In the genomic region with DNA sequence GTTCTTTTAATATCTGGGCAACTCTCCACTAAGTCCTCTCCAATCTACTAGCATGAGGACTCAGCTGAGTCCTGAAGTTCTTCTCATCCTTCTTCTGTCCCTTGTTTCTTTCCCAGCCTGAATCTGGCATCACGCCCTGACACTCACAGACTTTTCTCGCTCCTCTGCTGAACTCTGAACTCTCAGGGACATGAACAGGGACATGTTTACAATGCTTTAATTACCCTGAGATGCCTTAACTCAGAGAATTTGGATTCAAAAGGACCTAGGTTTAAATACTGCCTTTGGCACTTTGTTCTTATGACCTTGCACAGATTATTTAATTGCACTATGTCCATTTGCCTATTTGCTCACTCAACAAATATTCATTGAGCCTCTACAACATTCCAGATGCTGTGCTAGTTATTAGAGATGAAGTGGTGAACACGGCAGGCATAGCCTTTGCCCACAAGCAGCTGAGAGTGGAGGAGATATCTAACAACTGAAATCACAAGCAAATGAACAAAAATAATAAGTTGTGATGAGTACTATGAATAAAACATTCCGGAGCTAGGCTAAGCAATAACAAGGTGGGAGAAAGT, we compare ENCODE assay signal across 23 cellular contexts.
"Had no signal": no experiment of that assay in that cellular context is flagged by ENCODE, and none has a peak within 500 bp of the region (broad histone marks: within the 10 kb centered on the region; RNA-seq: fewer than 3 reads in every experiment).

No MANE protein-coding gene starts in this region.

- H3K9me3 Mint-ChIP-seq: activated B cell treated with CpG ODN at 0.5 μM for 24 hours; activated CD4-positive, alpha-beta memory T cell treated with anti-CD3 and anti-CD28 coated beads for 36 hours; activated naive CD8-positive, alpha-beta T cell treated with anti-CD3 and anti-CD28 coated beads, Interleukin-2, amount 10 ng/mL, durations not matched to agents 7 days and 5 days; effector memory CD8-positive, alpha-beta T cell; naive thymus-derived CD8-positive, alpha-beta T cell; stimulated activated effector memory CD8-positive, alpha-beta T cell treated with anti-CD3 and anti-CD28 coated beads, Interleukin-12 subunit alpha, Interleukin-12 subunit beta, amount 100 ng/mL, for 72 hours had no signal

- H3K27ac ChIP-seq: body of pancreas, foreskin keratinocyte, left ventricle myocardium inferior, ovary, psoas muscle, stomach, vagina had no signal

- FAIRE-seq: kidney had no signal

- ATAC-seq: body of pancreas; effector memory CD8-positive, alpha-beta T cell; foreskin keratinocyte; naive thymus-derived CD8-positive, alpha-beta T cell; psoas muscle; right cardiac atrium; stimulated activated effector memory CD8-positive, alpha-beta T cell treated with anti-CD3 and anti-CD28 coated beads, Interleukin-12 subunit alpha, Interleukin-12 subunit beta, amount 100 ng/mL, for 72 hours had no signal

- H3K9me3 ChIP-seq: body of pancreas, left ventricle myocardium inferior, ovary, psoas muscle, stomach, vagina had no signal

- H3K36me3 ChIP-seq: left ventricle myocardium inferior, ovary, stomach, vagina had no signal

- H3K27ac Mint-ChIP-seq: activated B cell treated with CpG ODN at 0.5 μM for 24 hours; activated CD4-positive, alpha-beta memory T cell treated with anti-CD3 and anti-CD28 coated beads for 36 hours; activated naive CD8-positive, alpha-beta T cell treated with anti-CD3 and anti-CD28 coated beads, Interleukin-2, amount 10 ng/mL, durations not matched to agents 7 days and 5 days; stimulated activated effector memory CD8-positive, alpha-beta T cell treated with anti-CD3 and anti-CD28 coated beads, Interleukin-12 subunit alpha, Interleukin-12 subunit beta, amount 100 ng/mL, for 72 hours had no signal

- H3K4me3 ChIP-seq: body of pancreas, left ventricle myocardium inferior, ovary, psoas muscle, smooth muscle cell, stomach, vagina had no signal

- DNase-seq: activated B cell treated with CpG ODN at 0.5 μM for 24 hours; activated CD4-positive, alpha-beta memory T cell treated with anti-CD3 and anti-CD28 coated beads for 36 hours; activated CD4-positive, alpha-beta T cell treated with anti-CD3 and anti-CD28 coated beads for 4 hours; activated naive CD8-positive, alpha-beta T cell treated with anti-CD3 and anti-CD28 coated beads, Interleukin-2, amount 10 ng/mL, durations not matched to agents 7 days and 5 days; activated T-cell treated with anti-CD3 and anti-CD28 coated beads for 4 hours; amygdala; body of pancreas; effector memory CD8-positive, alpha-beta T cell; foreskin keratinocyte; hippocampal formation; kidney; left ventricle myocardium inferior; naive thymus-derived CD8-positive, alpha-beta T cell; ovary; psoas muscle; right cardiac atrium; stimulated activated CD4-positive, alpha-beta T cell treated with anti-CD3 and anti-CD28 coated beads, Interleukin-4, amount 100 ng/mL, for 24 hours; stomach; T-helper 9 cell; trophoblast cell had no signal

- H3K36me3 Mint-ChIP-seq: activated CD4-positive, alpha-beta memory T cell treated with anti-CD3 and anti-CD28 coated beads for 36 hours; activated naive CD8-positive, alpha-beta T cell treated with anti-CD3 and anti-CD28 coated beads, Interleukin-2, amount 10 ng/mL, durations not matched to agents 7 days and 5 days; naive thymus-derived CD8-positive, alpha-beta T cell; stimulated activated effector memory CD8-positive, alpha-beta T cell treated with anti-CD3 and anti-CD28 coated beads, Interleukin-12 subunit alpha, Interleukin-12 subunit beta, amount 100 ng/mL, for 72 hours had no signal

- H3K4me1 ChIP-seq: vagina had no signal

- H3K4me2 ChIP-seq: smooth muscle cell had no signal

- H3K27me3 ChIP-seq: body of pancreas, foreskin keratinocyte, ovary, stomach, vagina had no signal
